ENCODE assay signal across 22 cellular contexts in the genomic region with DNA sequence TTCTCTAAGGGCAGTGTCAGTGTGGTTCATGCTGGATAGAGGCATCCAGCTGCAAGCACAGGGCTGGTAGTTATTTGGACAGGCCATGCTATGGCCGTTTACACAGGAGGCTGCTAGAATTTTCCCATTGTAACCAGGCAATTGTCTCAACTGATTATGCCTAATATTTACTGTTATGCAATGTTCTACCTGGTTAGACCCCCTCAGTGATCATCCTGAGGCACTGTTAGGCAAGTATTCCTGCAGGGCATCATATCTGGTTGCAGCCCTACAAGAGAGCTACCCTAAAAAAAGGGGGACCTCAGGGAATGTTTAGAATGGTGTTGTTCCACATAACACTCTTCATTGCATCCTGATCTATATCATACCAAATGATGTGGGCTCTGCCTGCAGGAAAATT.
"Had no signal": no experiment of that assay in that cellular context is flagged by ENCODE, and none has a peak within 500 bp of the region (broad histone marks: within the 10 kb centered on the region; RNA-seq: fewer than 3 reads in every experiment).

No MANE protein-coding gene starts in this region.

- H3K36me3 ChIP-seq: colonic mucosa, esophagus muscularis mucosa, esophagus squamous epithelium, gastrocnemius medialis, gastroesophageal sphincter, heart left ventricle, heart right ventricle had no signal

- H3K4me3 ChIP-seq: colonic mucosa, coronary artery, dorsolateral prefrontal cortex, esophagus muscularis mucosa, esophagus squamous epithelium, gastrocnemius medialis, gastroesophageal sphincter, heart left ventricle, heart right ventricle had no signal

- DNase-seq: colonic mucosa; dermis blood vessel endothelial cell; dorsolateral prefrontal cortex; effector CD4-positive, alpha-beta T cell; effector CD8-positive, alpha-beta T cell; effector memory CD4-positive, alpha-beta T cell; effector memory CD8-positive, alpha-beta T cell; endodermal cell; erythroblast; esophagus squamous epithelium; foreskin fibroblast; foreskin keratinocyte; foreskin melanocyte; gastrocnemius medialis; glutamatergic neuron; head of caudate nucleus; heart left ventricle; heart right ventricle had no signal

- H3K4me1 ChIP-seq: colonic mucosa, esophagus muscularis mucosa, esophagus squamous epithelium, foreskin keratinocyte, gastrocnemius medialis, gastroesophageal sphincter, heart left ventricle, heart right ventricle had no signal

- H3K27ac ChIP-seq: colonic mucosa, coronary artery, dorsolateral prefrontal cortex, epithelial cell of prostate, esophagus muscularis mucosa, esophagus squamous epithelium, foreskin keratinocyte, gastrocnemius medialis, gastroesophageal sphincter, heart left ventricle, heart right ventricle had no signal

- H3K9me3 ChIP-seq: colonic mucosa, esophagus muscularis mucosa, esophagus squamous epithelium, gastrocnemius medialis, gastroesophageal sphincter, heart left ventricle had no signal

- H3K27me3 ChIP-seq: colonic mucosa, esophagus muscularis mucosa, esophagus squamous epithelium, foreskin keratinocyte, gastrocnemius medialis, gastroesophageal sphincter, heart left ventricle, heart right ventricle had no signal
